ENCODE assay signal across 1 cellular context in genomic region chr20:20052074-20052970, GRCh38.
TF ChIP-seq lines count a peak whose summit lies in the region.

Gene CFAP61 (plus strand): TSS chr20:20052532. CDS start chr20:20056654, 4,122 bp downstream.
Gene CRNKL1 (minus strand): TSS chr20:20052466. CDS start chr20:20052342, 124 bp downstream.

TF ChIP-seq in HepG2, 621 proteins besides CTCF, POLR2A, EP300 and RAD21 (continued from another document and continues in another):
- TF ChIP-seq ZBTB49 (CRISPR knock-in tag; IDR thresholded peaks at IDR 0.05; ENCODE audit: borderline replicate concordance) (peak; percentile 79; the same call in 1 of the 2 replicates), SOX6 (IDR thresholded peaks at IDR 0.05) (no peak), SOX6 (CRISPR knock-in tag; IDR thresholded peaks at IDR 0.05) (peak; percentile 84), RFX5 (IDR thresholded peaks at IDR 0.05; ENCODE audit: low read depth, low read length) (no peak; the same call in 1 of the 2 replicates), CHD2 (IDR thresholded peaks at IDR 0.05; ENCODE audit: low read depth, low read length) (no peak), FOXA3 (CRISPR knock-in tag; IDR thresholded peaks at IDR 0.05) (peak; percentile 86), FOXA1 (IDR thresholded peaks at IDR 0.05) (no peak), FOXA1 (CRISPR knock-in tag; IDR thresholded peaks at IDR 0.05) (peak; percentile 85), NFIC (IDR thresholded peaks at IDR 0.05; ENCODE audit: low read length) (no peak), TARDBP (CRISPR knock-in tag; IDR thresholded peaks at IDR 0.05) (peak; percentile 67), SYNCRIP (IDR thresholded peaks at IDR 0.05; ENCODE audit: insufficient read depth, low read depth, low read length) (no peak), ZNF367 (CRISPR knock-in tag; IDR thresholded peaks at IDR 0.05; ENCODE audit: borderline replicate concordance) (no peak), CBX2 (IDR thresholded peaks at IDR 0.05; ENCODE audit: low read depth, low read length) (no peak), CBX2 (CRISPR knock-in tag; IDR thresholded peaks at IDR 0.05; ENCODE audit: low read depth) (peak; percentile 86; the same call in 1 of the 2 replicates), ELF3 (CRISPR knock-in tag; IDR thresholded peaks at IDR 0.05) (peak; percentile 94), ZNF704 (CRISPR knock-in tag; IDR thresholded peaks at IDR 0.05; ENCODE audit: borderline replicate concordance) (peak; percentile 98), YEATS2 (CRISPR knock-in tag; IDR thresholded peaks at IDR 0.05; ENCODE audit: borderline replicate concordance) (peak; percentile 95), ZNF24 (IDR thresholded peaks at IDR 0.05) (no peak), HMGA1 (CRISPR knock-in tag; conservative IDR thresholded peaks at IDR 0.05) (no peak), ZNF75D (CRISPR knock-in tag; IDR thresholded peaks at IDR 0.05; ENCODE audit: borderline replicate concordance) (no peak), ELK4 (CRISPR knock-in tag; IDR thresholded peaks at IDR 0.05; ENCODE audit: borderline replicate concordance) (peak; percentile 73; the same call in 1 of the 2 replicates), ZNF7 (CRISPR knock-in tag; IDR thresholded peaks at IDR 0.05) (no peak), EZH2 (conservative IDR thresholded peaks at IDR 0.05; ENCODE audit: low read depth, low read length) (no peak), ARID4A (CRISPR knock-in tag; IDR thresholded peaks at IDR 0.05; ENCODE audit: borderline replicate concordance) (peak; percentile 100), PLSCR1 (CRISPR knock-in tag; IDR thresholded peaks at IDR 0.05; ENCODE audit: borderline replicate concordance) (no peak), BCL6 (CRISPR knock-in tag; IDR thresholded peaks at IDR 0.05) (peak; percentile 82), MXI1 (IDR thresholded peaks at IDR 0.05; ENCODE audit: borderline replicate concordance, low read depth, low read length) (peak; percentile 100), NFIB (CRISPR knock-in tag; IDR thresholded peaks at IDR 0.05; ENCODE audit: borderline replicate concordance) (no peak), DZIP1 (CRISPR knock-in tag; IDR thresholded peaks at IDR 0.05) (peak; percentile 84; the same call in 1 of the 2 replicates), ZGPAT (CRISPR knock-in tag; IDR thresholded peaks at IDR 0.05) (peak; percentile 95), ZBTB10 (CRISPR knock-in tag; IDR thresholded peaks at IDR 0.05; ENCODE audit: borderline replicate concordance) (no peak), SMAD1 (CRISPR knock-in tag; IDR thresholded peaks at IDR 0.05; ENCODE audit: borderline replicate concordance, low read depth) (peak; percentile 100; the same call in 1 of the 2 replicates), MAX (IDR thresholded peaks at IDR 0.05) (peak; percentile 99), ZNF749 (CRISPR knock-in tag; IDR thresholded peaks at IDR 0.05; ENCODE audit: borderline replicate concordance) (0 out of 2 replicates have a peak, but pooled peaks have one; percentile 90), TCF12 (IDR thresholded peaks at IDR 0.05) (no peak), TCF12 (CRISPR knock-in tag; IDR thresholded peaks at IDR 0.05) (no peak; the same call in 1 of the 2 replicates), ZNF660 (CRISPR knock-in tag; IDR thresholded peaks at IDR 0.05; ENCODE audit: borderline replicate concordance, low read depth) (no peak)
